In genomic region chr11:25737071-25737675, GRCh38 we compare ENCODE assay signal across 25 cellular contexts.
"Had no signal": no experiment of that assay in that cellular context is flagged by ENCODE, and none has a peak within 500 bp of the region (broad histone marks: within the 10 kb centered on the region; RNA-seq: fewer than 3 reads in every experiment).

No MANE protein-coding gene starts in this region.

- H2AFZ ChIP-seq: neural progenitor cell, parathyroid adenoma had no signal

- H3K4me2 ChIP-seq: neural progenitor cell had no signal

- H3K4me1 ChIP-seq: neural progenitor cell, parathyroid adenoma, psoas muscle, stomach, thyroid gland, tibial nerve, upper lobe of left lung, vagina had no signal

- H3K27me3 ChIP-seq: neural progenitor cell, ovary, stomach, thyroid gland, tibial nerve, upper lobe of left lung, vagina had no signal

- H3K79me2 ChIP-seq: parathyroid adenoma had no signal

- DNase-seq: natural killer cell; occipital lobe; ovary; posterior cingulate gyrus; psoas muscle; right cardiac atrium; stimulated activated CD4-positive, alpha-beta T cell treated with anti-CD3 and anti-CD28 coated beads, Interleukin-15, amount 100 ng/mL, for 24 hours; stimulated activated CD4-positive, alpha-beta T cell treated with anti-CD3 and anti-CD28 coated beads, Interleukin-2, amount 100 ng/mL, for 24 hours; stimulated activated CD4-positive, alpha-beta T cell treated with anti-CD3 and anti-CD28 coated beads, Interleukin-2, amount 100 ng/mL, for 48 hours; stimulated activated CD4-positive, alpha-beta T cell treated with anti-CD3 and anti-CD28 coated beads, Interleukin-4, amount 100 ng/mL, for 24 hours; stimulated activated naive B cell treated with anti-CD40 and anti-IgM and Interleukin-4, amounts not matched to agents 10 μg/mL and 1 μg/mL and 100 μg/mL, for 72 hours; stimulated activated naive CD4-positive, alpha-beta T cell treated with Interleukin-2 at 50 U/mL for 16 hours; stomach; thyroid gland; trophoblast cell; upper lobe of left lung had no signal

- ATAC-seq: natural killer cell; psoas muscle; right cardiac atrium; sciatic nerve; stimulated activated effector memory CD8-positive, alpha-beta T cell treated with anti-CD3 and anti-CD28 coated beads, Interleukin-12 subunit alpha, Interleukin-12 subunit beta, amount 100 ng/mL, for 72 hours; stimulated activated naive B cell treated with anti-CD40 and anti-IgM and Interleukin-4, amounts not matched to agents 10 μg/mL and 1 μg/mL and 100 μg/mL, for 72 hours had no signal

- H3K4me3 ChIP-seq: neural progenitor cell, ovary, psoas muscle, skin epidermis, stomach, thoracic aorta, thyroid gland, tibial nerve, upper lobe of left lung, vagina had no signal

- H3K36me3 ChIP-seq: neural progenitor cell, ovary, stomach, thoracic aorta, thyroid gland, tibial nerve, upper lobe of left lung, vagina had no signal

- H3K9me3 ChIP-seq: ovary, psoas muscle, stomach, thoracic aorta, thyroid gland, tibial nerve, upper lobe of left lung, vagina had no signal

- H3K27ac ChIP-seq: neural progenitor cell, ovary, parathyroid adenoma, psoas muscle, skin epidermis, stomach, thoracic aorta, thyroid gland, tibial nerve, upper lobe of left lung, vagina had no signal

- H3K9ac ChIP-seq: neural progenitor cell, parathyroid adenoma had no signal

- FAIRE-seq: urothelium cell line had no signal
